Comparison of ENCODE assay signal across 11 cellular contexts in the genomic region with DNA sequence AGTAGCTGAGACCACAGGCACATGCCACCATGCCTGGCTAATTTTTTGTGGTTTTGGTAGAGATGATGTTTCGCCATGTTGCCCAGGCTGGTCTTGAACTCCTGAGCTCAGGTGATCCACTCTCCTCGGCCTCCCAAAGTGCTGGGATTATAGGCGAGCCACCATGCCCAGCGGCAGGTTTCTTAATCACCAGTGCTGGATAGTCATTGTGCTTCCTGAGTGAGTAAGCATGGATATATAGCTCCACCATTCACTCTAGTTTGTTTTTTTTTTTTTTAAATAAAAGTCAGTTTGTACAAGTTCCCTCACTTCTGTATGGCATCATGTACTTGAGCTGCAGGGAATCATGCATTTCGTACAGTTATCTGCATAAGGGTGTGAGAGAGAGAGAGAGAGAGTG.
"Had no signal": no experiment of that assay in that cellular context is flagged by ENCODE, and none has a peak within 500 bp of the region (broad histone marks: within the 10 kb centered on the region; RNA-seq: fewer than 3 reads in every experiment).

No MANE protein-coding gene starts in this region.

- DNase-seq: activated CD4-positive, alpha-beta memory T cell treated with anti-CD3 and anti-CD28 coated beads, Interleukin-2, amount 10 ng/mL, durations not matched to agents 7 days and 5 days; activated gamma-delta T cell; activated T-cell treated with anti-CD3 and anti-CD28 coated beads, Interleukin-2, amount 50 U/mL, for 48 hours; aorta; effector CD4-positive, alpha-beta T cell; hippocampal formation; kidney glomerular epithelial cell; naive B cell; stimulated activated CD4-positive, alpha-beta T cell treated with anti-CD3 and anti-CD28 coated beads, Interleukin-4, amount 100 ng/mL, for 1 hour; stimulated activated naive CD8-positive, alpha-beta T cell treated with anti-CD3 and anti-CD28 coated beads, Interleukin-15, amount 100 ng/mL, for 72 hours; upper lobe of right lung had no signal

- ATAC-seq: stimulated activated naive CD8-positive, alpha-beta T cell treated with anti-CD3 and anti-CD28 coated beads, Interleukin-15, amount 100 ng/mL, for 72 hours; upper lobe of right lung had no signal
